9 cellular contexts compared by ENCODE assay signal in the genomic region with DNA sequence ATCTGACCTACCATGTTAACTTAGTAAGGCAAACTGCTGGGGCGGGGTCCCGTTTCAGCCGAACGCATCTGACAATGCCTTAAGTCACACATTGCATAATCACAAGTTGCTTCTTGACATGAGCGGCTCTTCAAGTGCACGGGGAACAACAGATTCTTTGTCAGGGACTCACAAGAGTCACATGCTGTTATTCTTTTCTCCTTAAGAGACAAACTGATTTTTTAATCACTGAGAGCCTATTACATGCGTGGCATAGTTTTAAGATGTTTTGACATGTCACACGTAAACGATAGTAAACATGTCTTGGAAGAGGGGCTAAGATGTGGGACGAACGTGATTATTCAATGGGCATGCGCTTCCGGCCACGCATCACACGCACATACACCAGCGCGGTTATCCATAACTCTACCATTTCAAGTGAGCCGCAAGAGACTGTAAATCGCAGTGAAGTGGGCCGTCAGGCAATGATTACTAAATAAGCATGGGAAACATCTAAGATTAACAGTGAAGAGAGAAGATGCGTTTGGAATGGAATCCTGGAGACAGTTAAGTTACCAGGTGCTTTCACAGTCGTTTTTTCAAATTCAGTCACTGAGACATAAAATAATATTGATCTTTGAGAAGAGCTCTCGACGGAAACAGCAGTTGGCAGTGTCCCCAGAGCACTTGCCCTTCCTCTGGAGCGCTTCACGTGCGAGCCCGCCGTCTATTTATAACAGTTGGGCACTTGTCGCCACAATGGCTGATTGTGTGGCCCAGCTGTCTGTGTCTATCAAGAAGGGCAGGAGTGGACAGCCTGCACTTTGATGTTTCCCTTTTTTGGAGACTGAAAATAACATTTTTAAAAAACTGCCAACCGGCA.
A peak's percentile ranks its signal among the peaks of the same experiment; 100 is the strongest.
DNase-seq lines count a peak whose midpoint lies in the region; ATAC-seq, FAIRE-seq and TF ChIP-seq lines count a peak whose summit lies in the region.
"Had no signal": no experiment of that assay in that cellular context is flagged by ENCODE, and none has a peak within 500 bp of the region (broad histone marks: within the 10 kb centered on the region; RNA-seq: fewer than 3 reads in every experiment).

No MANE protein-coding gene starts in this region.

- H3K4me1 ChIP-seq in A549 (peaks cover 19% of the 10 kb centered on the region), skeletal muscle satellite cell (ENCODE audit: control insufficient read depth, insufficient read depth, low read length) (peaks cover 29% of the 10 kb centered on the region)

- no peak for TF ChIP-seq EP300 in A549 (IDR thresholded peaks at IDR 0.05)

- intact Hi-C loops in Right ventricle myocardium superior (cut with DNase I) = no loop called here

- POLR2A ChIA-PET in A549 (lab: Yijun Ruan, JAX) = no interaction called here

- H3K36me3 ChIP-seq in skeletal muscle satellite cell (ENCODE audit: insufficient read depth, low read length) = no peaks in the 10 kb centered on the region

- H3K27me3 Mint-ChIP-seq in activated T-helper 17 cell treated with anti-CD3 and anti-CD28 coated beads, Interleukin-2, amount 50 U/mL, for 72 hours = no peaks in the 10 kb centered on the region

- CTCF ChIA-PET in A549 (lab: Yijun Ruan, JAX) = interaction anchor here (1.3 to 1.5 kb wide), 2 partner anchors 70 to 201 kb away, joined by 4 to 5 read pairs; no protein-coding TSS in a partner anchor

- H3K4me3 Mint-ChIP-seq in activated T-helper 17 cell treated with anti-CD3 and anti-CD28 coated beads, Interleukin-2, amount 50 U/mL, for 72 hours = no peak overlapping the region
- H3K4me3 Mint-ChIP-seq: T-helper 1 cell treated with Interleukin-12 subunit alpha and Interleukin-12 subunit beta and Interleukin-4 antibody, amounts not matched to agents 30 μg/mL and 1 μg/mL, for 36 hours had no signal

- H3K9ac ChIP-seq in skeletal muscle satellite cell (ENCODE audit: low read depth, low read length) = peak overlapping the region; percentile 47

- no peaks in the 10 kb centered on the region for H3K4me1 Mint-ChIP-seq in activated T-helper 17 cell treated with anti-CD3 and anti-CD28 coated beads, Interleukin-2, amount 50 U/mL, for 72 hours

- TF ChIP-seq POLR2A in A549 (IDR thresholded peaks at IDR 0.05; ENCODE audit: low read length) = no peak

- no peaks in the 10 kb centered on the region for H3K36me3 Mint-ChIP-seq in activated T-helper 17 cell treated with anti-CD3 and anti-CD28 coated beads, Interleukin-2, amount 50 U/mL, for 72 hours (ENCODE audit: low read depth)

- no peak for TF ChIP-seq CTCF in A549 (IDR thresholded peaks at IDR 0.05)

- H3K4me3 ChIP-seq in A549 = no peak overlapping the region
- H3K4me3 ChIP-seq in skeletal muscle satellite cell (ENCODE audit: low read length) = peak overlapping the region; percentile 44

- H3K27me3 ChIP-seq in skeletal muscle satellite cell (ENCODE audit: control insufficient read depth, insufficient read depth, low read length) = no peaks in the 10 kb centered on the region

- DNase-seq in A549 (ENCODE audit: low read depth in 1 of 2, low spot score in 1 of 2) (no peak), NCI-H1092 treated with DMSO at 0.1 percent for 48 hours (lab: John Stamatoyannopoulos, UW) (peak; percentile 99), SKM-1 treated with dmso at 0.1 percent for 144 hours (lab: John Stamatoyannopoulos, UW; ENCODE audit: unreplicated experiment) (peak; percentile 39), Right ventricle myocardium superior (peak; percentile 80)

- no peaks in the 10 kb centered on the region for H3K9me3 ChIP-seq in A549
- no peaks in the 10 kb centered on the region for H3K9me3 ChIP-seq in skeletal muscle satellite cell (replicated peaks; ENCODE audit: low read length)

- no peak for FAIRE-seq in A549 (lab: Jason Lieb, UNC)

- peak overlapping the region; percentile 65 for H3K4me2 ChIP-seq in A549
- H3K4me2 ChIP-seq in skeletal muscle satellite cell (ENCODE audit: low read length) = peak overlapping the region; percentile 73

- TF ChIP-seq RAD21 in A549 (conservative IDR thresholded peaks at IDR 0.05 in 1 of 2, IDR thresholded peaks at IDR 0.05 in 1 of 2) = no peak

- no peak overlapping the region for H3K27ac Mint-ChIP-seq in activated T-helper 17 cell treated with anti-CD3 and anti-CD28 coated beads, Interleukin-2, amount 50 U/mL, for 72 hours
- H3K27ac Mint-ChIP-seq: T-helper 1 cell treated with Interleukin-12 subunit alpha and Interleukin-12 subunit beta and Interleukin-4 antibody, amounts not matched to agents 30 μg/mL and 1 μg/mL, for 36 hours had no signal

- WGBS in A549 (ENCODE audit: missing lambda C conversion rate) = 79% methylated on average over 31 of the region's 31 CpGs

- ATAC-seq in A549 = no peak; a peak in 1 of 6 replicates
- ATAC-seq in Right ventricle myocardium superior (ENCODE audit: poor library complexity) = peak; percentile 91
- ATAC-seq in activated T-helper 17 cell treated with anti-CD3 and anti-CD28 coated beads, Interleukin-2, amount 50 U/mL, for 72 hours (replicated peaks) = no peak
- no peak for ATAC-seq in HG02870 (IDR thresholded peaks at IDR 0.05; ENCODE audit: unreplicated experiment)
- no peak for ATAC-seq in GM21367 (IDR thresholded peaks at IDR 0.05; ENCODE audit: unreplicated experiment)

- H3K9me3 Mint-ChIP-seq in activated T-helper 17 cell treated with anti-CD3 and anti-CD28 coated beads, Interleukin-2, amount 50 U/mL, for 72 hours = no peaks in the 10 kb centered on the region
- H3K9me3 Mint-ChIP-seq: T-helper 1 cell treated with Interleukin-12 subunit alpha and Interleukin-12 subunit beta and Interleukin-4 antibody, amounts not matched to agents 30 μg/mL and 1 μg/mL, for 36 hours had no signal

- H3K27ac ChIP-seq in A549 = peak overlapping the region in 1 of 2 experiments; percentile 65; a peak in 3 of 6 replicates

TF ChIP-seq in A549, 52 proteins besides CTCF, POLR2A, EP300 and RAD21:
- no peak for TF ChIP-seq NPAS2 (CRISPR knock-in tag; IDR thresholded peaks at IDR 0.05; ENCODE audit: borderline replicate concordance)
- TF ChIP-seq CHD4 (IDR thresholded peaks at IDR 0.05; ENCODE audit: borderline replicate concordance) = no peak
- no peak for TF ChIP-seq CEBPB (IDR thresholded peaks at IDR 0.05)
- no peak for TF ChIP-seq NFE2L2 (conservative IDR thresholded peaks at IDR 0.05; ENCODE audit: low read length)
- TF ChIP-seq CHD2 (IDR thresholded peaks at IDR 0.05; ENCODE audit: low read length, partially characterized antibody) = no peak
- TF ChIP-seq ZNF302 (CRISPR knock-in tag; IDR thresholded peaks at IDR 0.05) = no peak
- TF ChIP-seq RNF2 (IDR thresholded peaks at IDR 0.05; ENCODE audit: borderline replicate concordance, low read depth) = no peak
- no peak for TF ChIP-seq HOXA7 (CRISPR knock-in tag; IDR thresholded peaks at IDR 0.05)
- no peak for TF ChIP-seq FOSB (CRISPR knock-in tag; IDR thresholded peaks at IDR 0.05)
- no peak for TF ChIP-seq ZSCAN20 (CRISPR knock-in tag; IDR thresholded peaks at IDR 0.05)
- TF ChIP-seq KDM1A (IDR thresholded peaks at IDR 0.05; ENCODE audit: low read depth) = no peak
- no peak for TF ChIP-seq RCOR1 (IDR thresholded peaks at IDR 0.05; ENCODE audit: low read depth, low read length)
- no peak for TF ChIP-seq EHF (CRISPR knock-in tag; IDR thresholded peaks at IDR 0.05)
- TF ChIP-seq PHF8 (IDR thresholded peaks at IDR 0.05; ENCODE audit: borderline replicate concordance, low read depth) = no peak
- TF ChIP-seq ESRRA (IDR thresholded peaks at IDR 0.05; ENCODE audit: borderline replicate concordance, low read length) = no peak
- TF ChIP-seq CBX8 (IDR thresholded peaks at IDR 0.05) = no peak
- TF ChIP-seq, protein P1, sequence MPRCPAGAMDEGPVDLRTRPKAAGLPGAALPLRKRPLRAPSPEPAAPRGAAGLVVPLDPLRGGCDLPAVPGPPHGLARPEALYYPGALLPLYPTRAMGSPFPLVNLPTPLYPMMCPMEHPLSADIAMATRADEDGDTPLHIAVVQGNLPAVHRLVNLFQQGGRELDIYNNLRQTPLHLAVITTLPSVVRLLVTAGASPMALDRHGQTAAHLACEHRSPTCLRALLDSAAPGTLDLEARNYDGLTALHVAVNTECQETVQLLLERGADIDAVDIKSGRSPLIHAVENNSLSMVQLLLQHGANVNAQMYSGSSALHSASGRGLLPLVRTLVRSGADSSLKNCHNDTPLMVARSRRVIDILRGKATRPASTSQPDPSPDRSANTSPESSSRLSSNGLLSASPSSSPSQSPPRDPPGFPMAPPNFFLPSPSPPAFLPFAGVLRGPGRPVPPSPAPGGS (IDR thresholded peaks at IDR 0.05) = no peak
- TF ChIP-seq HOXB13 (CRISPR knock-in tag; IDR thresholded peaks at IDR 0.05; ENCODE audit: low read depth) = no peak
- no peak for TF ChIP-seq HES2 (IDR thresholded peaks at IDR 0.05)
- no peak for TF ChIP-seq TP53 (CRISPR knock-in tag; IDR thresholded peaks at IDR 0.05)
TF ChIP-seq in A549: peak in this region for 0.

Comparison
In these comparisons a context has a peak if more than half of its experiments do, and no peak if none do; other contexts are left out.
1. DNase-seq: peak in NCI-H1092 treated with DMSO at 0.1 percent for 48 hours (single experiment), SKM-1 treated with dmso at 0.1 percent for 144 hours (single experiment) and Right ventricle myocardium superior (single experiment); none in A549 (0 of 2).